Comparison of ENCODE assay signal across 20 cellular contexts in the genomic region with DNA sequence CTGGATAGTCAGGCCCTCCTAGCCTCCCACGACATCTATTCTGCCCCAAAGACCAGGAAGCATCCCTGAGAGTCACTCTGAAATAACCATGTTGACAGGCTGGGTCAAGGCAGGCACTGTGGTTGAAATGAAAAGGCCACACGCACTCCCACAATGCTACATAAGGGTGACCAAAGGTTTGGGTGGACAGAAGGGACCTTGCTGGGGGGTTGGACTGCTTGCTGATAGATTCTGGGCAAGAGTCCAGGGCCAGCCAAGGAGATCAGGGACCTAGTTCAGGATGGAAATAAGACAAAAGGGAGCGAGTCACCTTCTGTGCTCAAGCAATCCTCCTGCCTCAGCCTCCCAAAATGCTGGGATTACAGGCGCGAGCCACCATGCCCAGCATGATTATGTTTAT. TPM values are rescaled to one million over a fixed set of nuclear protein-coding genes. Genes with fewer than 3 reads are reported as not detected.
DNase-seq lines count a peak whose midpoint lies in the region; TF ChIP-seq lines count a peak whose summit lies in the region.
"Had no signal": no experiment of that assay in that cellular context is flagged by ENCODE, and none has a peak within 500 bp of the region (broad histone marks: within the 10 kb centered on the region; RNA-seq: fewer than 3 reads in every experiment).

No MANE protein-coding gene starts in this region.

- H3K4me1 ChIP-seq in tibial artery: peaks cover 0 to 11% (median 0%) of the 10 kb centered on the region in 4 donors
- H3K4me1 ChIP-seq: BE2C, HAP-1 had no signal

- H3K27me3 ChIP-seq in tibial artery: no peaks in the 10 kb centered on the region
- H3K27me3 ChIP-seq: BE2C; BLaER1 treated with 17β-estradiol and CSF1 and Interleukin-3, amounts not matched to agents 10 nM and 100 nM had no signal

- H3K36me3 ChIP-seq in tibial artery: peaks cover 74 to 87% (median 85%) of the 10 kb centered on the region in 3 donors

- in situ Hi-C loops in G401 (cut with HindIII; ENCODE audit: low sequenced_read_pairs): no loop called here

- no peaks in the 10 kb centered on the region for H3K9me3 ChIP-seq in tibial artery
- H3K9me3 ChIP-seq: A549; BE2C; BLaER1 treated with 17β-estradiol and CSF1 and Interleukin-3, amounts not matched to agents 10 nM and 100 nM; HAP-1 had no signal

- TF ChIP-seq CTCF in choroid plexus epithelial cell (conservative IDR thresholded peaks at IDR 0.05; ENCODE audit: low read depth, low read length): no peak
- TF ChIP-seq CTCF in tibial artery (IDR thresholded peaks at IDR 0.05): no peak

- H3K4me3 ChIP-seq in choroid plexus epithelial cell (ENCODE audit: low read depth, low read length) (no peak overlapping the region), tibial artery (no peak overlapping the region)
- H3K4me3 ChIP-seq: A549; BLaER1 treated with 17β-estradiol and CSF1 and Interleukin-3, amounts not matched to agents 10 nM and 100 nM; HAP-1 had no signal

- intact Hi-C loops in tibial artery (cut with DNase I; ENCODE audit: low total_unique reads): no loop called here

- no peak overlapping the region for H3K27ac ChIP-seq in tibial artery
- H3K27ac ChIP-seq: A549; BLaER1 treated with 17β-estradiol and CSF1 and Interleukin-3, amounts not matched to agents 10 nM and 100 nM had no signal

- DNase-seq in G401 (ENCODE audit: low spot score): peak; percentile 91
- DNase-seq in M059J (ENCODE audit: low read depth): peak; percentile 34
- DNase-seq in choroid plexus epithelial cell (ENCODE audit: low read depth): peak; percentile 12
- DNase-seq in tibial artery: no peak
- no peak for DNase-seq in SK-N-DZ (ENCODE audit: low spot score)
- DNase-seq in NCI-H226: no peak
- DNase-seq: 8988T; ACHN; AML-193; BE2C; CD4-positive, alpha-beta T cell; CD8-positive, alpha-beta memory T cell; DMS 273 treated with DMSO at 0.1 percent for 48 hours; DMS79; EL; GF-D8; GOT3 had no signal

RNA-seq across cellular contexts. Expression of gene DSN1, which starts 32.5 kb away (rescaled TPM):
- total RNA-seq in G401 (2014; rRNA removed; shearing (Covaris generic)): 31.0 and 31.1 TPM in 2 replicates
- 73.1 and 84.9 TPM in 2 replicates for total RNA-seq in M059J (2014; rRNA removed; shearing (Covaris generic))
- polyA plus RNA-seq in SK-N-DZ (2014; cell fraction: cytosol; rRNA removed): 108 and 121 TPM in 2 replicates
- polyA plus RNA-seq in SK-N-DZ (2014; cell fraction: nucleus; rRNA removed): 53.8 and 73.5 TPM in 2 replicates

Comparison
In these comparisons a context has a peak if more than half of its experiments do, and no peak if none do; other contexts are left out.
1. DNase-seq: peak in G401 (single experiment), M059J (single experiment) and choroid plexus epithelial cell (single experiment); none in tibial artery (0 of 2), SK-N-DZ (single experiment) and NCI-H226 (single experiment).